1 cellular context compared by ENCODE assay signal in the genomic region with DNA sequence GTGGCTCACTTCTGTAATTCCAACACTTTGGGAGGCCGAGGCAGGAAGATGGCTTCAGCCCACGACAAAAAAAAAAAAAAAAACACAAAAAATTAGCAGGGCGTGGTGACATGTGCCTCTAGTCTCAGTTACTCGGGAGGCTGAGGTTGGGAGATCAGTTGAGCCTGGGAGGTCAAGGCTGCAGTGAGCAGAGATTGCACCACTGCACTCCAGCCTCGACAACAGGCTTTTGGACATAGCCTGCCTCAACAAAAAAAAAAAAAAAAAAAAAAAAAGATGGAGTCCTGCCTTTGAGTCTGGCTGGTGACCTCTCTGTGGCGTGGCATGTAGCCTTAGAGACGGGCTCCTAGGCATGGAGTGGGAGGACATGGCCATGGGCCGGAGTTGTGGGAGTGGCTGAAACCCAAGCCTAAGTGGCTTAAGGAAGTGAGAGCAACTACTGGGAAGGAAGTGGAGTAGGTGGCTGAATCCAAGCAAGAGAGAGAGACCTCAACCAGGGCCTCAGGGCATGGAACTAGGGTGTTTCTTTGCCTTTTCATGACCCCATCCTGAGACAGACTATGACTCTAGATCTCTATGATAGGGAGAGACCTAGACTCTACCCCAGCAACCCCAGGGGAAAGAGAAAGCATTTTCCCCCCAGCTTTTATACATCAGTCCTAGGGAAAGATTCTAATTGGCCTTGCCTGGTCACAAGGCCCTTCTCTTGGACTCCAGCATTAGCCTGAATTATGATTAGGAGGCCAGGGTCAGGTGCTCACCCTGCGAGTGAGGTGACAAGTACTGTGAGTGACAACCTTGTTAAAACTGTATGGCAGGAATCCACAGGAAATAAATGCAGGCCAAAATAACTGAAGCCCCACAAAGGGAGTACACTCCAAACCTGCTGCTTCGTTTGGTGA.
TF ChIP-seq lines count a peak whose summit lies in the region.

No MANE protein-coding gene starts in this region.

TF ChIP-seq in IMR-90, 13 proteins besides CTCF, POLR2A, EP300 and RAD21:
- TF ChIP-seq FOS (IDR thresholded peaks at IDR 0.05; ENCODE audit: low read depth, low read length) = no peak
- TF ChIP-seq, protein P1, sequence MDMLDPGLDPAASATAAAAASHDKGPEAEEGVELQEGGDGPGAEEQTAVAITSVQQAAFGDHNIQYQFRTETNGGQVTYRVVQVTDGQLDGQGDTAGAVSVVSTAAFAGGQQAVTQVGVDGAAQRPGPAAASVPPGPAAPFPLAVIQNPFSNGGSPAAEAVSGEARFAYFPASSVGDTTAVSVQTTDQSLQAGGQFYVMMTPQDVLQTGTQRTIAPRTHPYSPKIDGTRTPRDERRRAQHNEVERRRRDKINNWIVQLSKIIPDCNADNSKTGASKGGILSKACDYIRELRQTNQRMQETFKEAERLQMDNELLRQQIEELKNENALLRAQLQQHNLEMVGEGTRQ (IDR thresholded peaks at IDR 0.05; ENCODE audit: low read depth, low read length) = no peak
- TF ChIP-seq SMC3 (IDR thresholded peaks at IDR 0.05; ENCODE audit: low read depth, low read length) = no peak
- TF ChIP-seq, protein P2, sequence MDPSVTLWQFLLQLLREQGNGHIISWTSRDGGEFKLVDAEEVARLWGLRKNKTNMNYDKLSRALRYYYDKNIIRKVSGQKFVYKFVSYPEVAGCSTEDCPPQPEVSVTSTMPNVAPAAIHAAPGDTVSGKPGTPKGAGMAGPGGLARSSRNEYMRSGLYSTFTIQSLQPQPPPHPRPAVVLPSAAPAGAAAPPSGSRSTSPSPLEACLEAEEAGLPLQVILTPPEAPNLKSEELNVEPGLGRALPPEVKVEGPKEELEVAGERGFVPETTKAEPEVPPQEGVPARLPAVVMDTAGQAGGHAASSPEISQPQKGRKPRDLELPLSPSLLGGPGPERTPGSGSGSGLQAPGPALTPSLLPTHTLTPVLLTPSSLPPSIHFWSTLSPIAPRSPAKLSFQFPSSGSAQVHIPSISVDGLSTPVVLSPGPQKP (IDR thresholded peaks at IDR 0.05; ENCODE audit: borderline replicate concordance, low read depth, low read length) = no peak
- TF ChIP-seq NFE2L2 (IDR thresholded peaks at IDR 0.05; ENCODE audit: low read depth, low read length) = no peak
- TF ChIP-seq BHLHE40 (IDR thresholded peaks at IDR 0.05; ENCODE audit: low read depth, low read length) = no peak
- TF ChIP-seq RFX5 (IDR thresholded peaks at IDR 0.05; ENCODE audit: low read depth, low read length) = no peak
- no peak for TF ChIP-seq CEBPB (IDR thresholded peaks at IDR 0.05; ENCODE audit: low read depth, low read length)
- TF ChIP-seq CHD1 (IDR thresholded peaks at IDR 0.05; ENCODE audit: low read depth, low read length) = no peak
- no peak for TF ChIP-seq RCOR1 (IDR thresholded peaks at IDR 0.05; ENCODE audit: insufficient replicate concordance, low read length)
- TF ChIP-seq MAZ (IDR thresholded peaks at IDR 0.05; ENCODE audit: borderline replicate concordance, low read depth, low read length) = no peak
- TF ChIP-seq MXI1 (IDR thresholded peaks at IDR 0.05; ENCODE audit: borderline replicate concordance, low read depth, low read length) = no peak
- TF ChIP-seq MAFK (IDR thresholded peaks at IDR 0.05; ENCODE audit: low read depth, low read length) = no peak
TF ChIP-seq in IMR-90: peak in this region for 0.
